10 cellular contexts compared by ENCODE assay signal in genomic region chr14:76923422-76924362, GRCh38.
DNase-seq lines count a peak whose midpoint lies in the region; ATAC-seq and TF ChIP-seq lines count a peak whose summit lies in the region.
"Had no signal": no experiment of that assay in that cellular context is flagged by ENCODE, and none has a peak within 500 bp of the region (broad histone marks: within the 10 kb centered on the region; RNA-seq: fewer than 3 reads in every experiment).

No MANE protein-coding gene starts in this region.

- TF ChIP-seq CTCF in neural crest cell (conservative IDR thresholded peaks at IDR 0.05), result no peak

- H3K27me3 ChIP-seq in CD4-positive, CD25-positive, alpha-beta regulatory T cell (ENCODE audit: control insufficient read depth, insufficient read depth, low read length), result no peaks in the 10 kb centered on the region
- H3K27me3 ChIP-seq in HUES64 (ENCODE audit: insufficient read depth, low read length), result no peaks in the 10 kb centered on the region

- no peaks in the 10 kb centered on the region for H3K9me3 ChIP-seq in CD4-positive, CD25-positive, alpha-beta regulatory T cell (ENCODE audit: control insufficient read depth in 2 of 2, low read length in 2 of 2)
- H3K9me3 ChIP-seq in HUES64 (ENCODE audit: insufficient read depth, low read depth, low read length), result no peaks in the 10 kb centered on the region
- H3K9me3 ChIP-seq: psoas muscle had no signal

- H3K36me3 ChIP-seq in CD4-positive, CD25-positive, alpha-beta regulatory T cell (ENCODE audit: control insufficient read depth, insufficient read depth, low read length), result no peaks in the 10 kb centered on the region
- no peaks in the 10 kb centered on the region for H3K36me3 ChIP-seq in HUES64 (ENCODE audit: insufficient read depth, low read length)

- H3K4me3 ChIP-seq in CD4-positive, CD25-positive, alpha-beta regulatory T cell (ENCODE audit: low read depth, low read length), result no peak overlapping the region
- H3K4me3 ChIP-seq in HUES64 (ENCODE audit: low read length), result peak overlapping the region; percentile 20
- H3K4me3 ChIP-seq: GM23248, psoas muscle had no signal

- WGBS in HUES64, result 55% methylated on average over 21 of the region's 22 CpGs

- H3K27ac Mint-ChIP-seq in CD4-positive, CD25-positive, alpha-beta regulatory T cell, result peak overlapping the region; percentile 26 to 81 (median 72)
- peak overlapping the region; percentile 98 for H3K27ac Mint-ChIP-seq in neural crest cell (ENCODE audit: unreplicated experiment)

- ATAC-seq in CD4-positive, CD25-positive, alpha-beta regulatory T cell (ENCODE audit: low read depth in 2 of 2), result no peak
- ATAC-seq in GM18511 (IDR thresholded peaks at IDR 0.05; ENCODE audit: unreplicated experiment), result no peak
- no peak for ATAC-seq in HG03571 (IDR thresholded peaks at IDR 0.05; ENCODE audit: unreplicated experiment)
- ATAC-seq: psoas muscle had no signal

- no peaks in the 10 kb centered on the region for H3K9me3 Mint-ChIP-seq in CD4-positive, CD25-positive, alpha-beta regulatory T cell
- no peaks in the 10 kb centered on the region for H3K9me3 Mint-ChIP-seq in neural crest cell

- H3K27ac ChIP-seq in CD4-positive, CD25-positive, alpha-beta regulatory T cell (ENCODE audit: insufficient read depth, low read length, poor library complexity, severe bottlenecking), result peak overlapping the region; percentile 49
- H3K27ac ChIP-seq in HUES64 (ENCODE audit: low read depth, low read length), result peak overlapping the region; percentile 84
- H3K27ac ChIP-seq: GM23248, psoas muscle had no signal

- peak overlapping the region in 1 of 4 donors; percentile 24 for H3K4me3 Mint-ChIP-seq in CD4-positive, CD25-positive, alpha-beta regulatory T cell
- peak overlapping the region; percentile 54 for H3K4me3 Mint-ChIP-seq in neural crest cell

- H3K36me3 Mint-ChIP-seq in CD4-positive, CD25-positive, alpha-beta regulatory T cell, result no peaks in the 10 kb centered on the region
- H3K36me3 Mint-ChIP-seq in neural crest cell (ENCODE audit: low read depth), result no peaks in the 10 kb centered on the region

- no peak for DNase-seq in CD4-positive, CD25-positive, alpha-beta regulatory T cell
- DNase-seq in ecto neural progenitor cell (ENCODE audit: low spot score) (peak; percentile 54), neural crest cell (ENCODE audit: low read depth, low spot score) (no peak), NCI-H2081 (lab: John Stamatoyannopoulos, UW) (no peak), LoVo (ENCODE audit: low spot score) (no peak)
- DNase-seq: GM23248, psoas muscle had no signal

- peak overlapping the region; percentile 64 for H3K9ac ChIP-seq in HUES64 (ENCODE audit: low read depth, low read length)
- H3K9ac ChIP-seq: GM23248 had no signal

- no peaks in the 10 kb centered on the region for H3K27me3 Mint-ChIP-seq in CD4-positive, CD25-positive, alpha-beta regulatory T cell
- no peaks in the 10 kb centered on the region for H3K27me3 Mint-ChIP-seq in neural crest cell (ENCODE audit: low read depth)

- H3K4me1 Mint-ChIP-seq in CD4-positive, CD25-positive, alpha-beta regulatory T cell, result peaks cover 17 to 78% (median 34%) of the 10 kb centered on the region in 4 donors
- H3K4me1 Mint-ChIP-seq in neural crest cell, result peaks cover 92% of the 10 kb centered on the region

- H3K4me1 ChIP-seq in CD4-positive, CD25-positive, alpha-beta regulatory T cell (ENCODE audit: control insufficient read depth, insufficient read depth, low read length, poor library complexity, severe bottlenecking), result peaks cover 59% of the 10 kb centered on the region
- peaks cover 47% of the 10 kb centered on the region for H3K4me1 ChIP-seq in HUES64 (ENCODE audit: insufficient read depth, low read length)
